In the genomic region with DNA sequence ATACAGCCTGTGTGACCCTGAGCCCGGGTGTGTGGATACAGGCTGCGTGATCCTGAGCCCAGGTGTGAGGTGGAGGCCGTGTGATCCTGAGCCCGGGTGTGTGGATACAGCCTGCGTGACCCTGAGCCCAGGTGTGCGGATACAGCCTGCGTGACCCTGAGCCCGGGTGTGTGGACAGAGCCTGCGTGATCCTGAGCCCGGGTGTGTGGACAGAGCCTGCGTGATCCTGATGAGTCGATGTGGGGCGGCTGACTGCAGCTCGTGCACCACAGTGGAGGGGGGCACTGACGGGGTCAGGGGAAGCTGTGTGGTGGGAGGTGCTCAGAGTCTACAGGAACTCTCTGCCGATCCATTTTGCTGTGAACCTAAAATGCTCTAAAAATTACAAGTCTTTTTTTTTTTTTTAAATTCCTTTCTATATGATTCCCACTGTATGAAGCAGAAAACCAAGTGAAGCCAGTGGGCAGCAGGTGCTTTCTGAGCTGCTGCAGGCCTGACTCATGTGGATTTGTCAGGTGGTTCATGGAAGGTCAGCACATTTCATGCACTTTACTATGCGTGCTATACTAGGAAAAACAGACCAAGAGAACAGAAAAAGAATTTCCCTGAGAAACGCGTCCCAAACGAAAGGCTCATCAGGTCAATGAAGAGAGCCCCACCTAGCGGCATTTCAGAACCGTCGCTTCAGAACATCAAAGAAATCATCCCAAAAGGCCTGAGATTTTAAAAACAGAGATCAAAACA, we compare ENCODE assay signal across 1 cellular context.
TF ChIP-seq lines count a peak whose summit lies in the region.

No MANE protein-coding gene starts in this region.

TF ChIP-seq in HepG2, 621 proteins besides CTCF, POLR2A, EP300 and RAD21:
- TF ChIP-seq, protein P1, sequence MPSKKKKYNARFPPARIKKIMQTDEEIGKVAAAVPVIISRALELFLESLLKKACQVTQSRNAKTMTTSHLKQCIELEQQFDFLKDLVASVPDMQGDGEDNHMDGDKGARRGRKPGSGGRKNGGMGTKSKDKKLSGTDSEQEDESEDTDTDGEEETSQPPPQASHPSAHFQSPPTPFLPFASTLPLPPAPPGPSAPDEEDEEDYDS (CRISPR knock-in tag; IDR thresholded peaks at IDR 0.05), result no peak
- TF ChIP-seq ZNF337 (CRISPR knock-in tag; IDR thresholded peaks at IDR 0.05; ENCODE audit: borderline replicate concordance, low read depth) (no peak), ZMYM2 (CRISPR knock-in tag; IDR thresholded peaks at IDR 0.05) (no peak), SMC3 (IDR thresholded peaks at IDR 0.05; ENCODE audit: low read length) (peak; percentile 19; the same call in 1 of the 2 replicates), ZNF543 (CRISPR knock-in tag; IDR thresholded peaks at IDR 0.05) (no peak), STAG1 (CRISPR knock-in tag; IDR thresholded peaks at IDR 0.05) (peak; percentile 49)
